In genomic region chr1:40143891-40144575, GRCh38 we compare ENCODE assay signal across 8 cellular contexts. TPM values are rescaled to one million over a fixed set of nuclear protein-coding genes. Genes with fewer than 3 reads are reported as not detected.
A peak's percentile ranks its signal among the peaks of the same experiment; 100 is the strongest.
DNase-seq lines count a peak whose midpoint lies in the region; ATAC-seq and TF ChIP-seq lines count a peak whose summit lies in the region.

No MANE protein-coding gene starts in this region.

- H3K9me3 ChIP-seq in SU-DHL-6 (ENCODE audit: insufficient read depth, low read length): no peaks in the 10 kb centered on the region
- H3K9me3 ChIP-seq in right atrium auricular region: no peaks in the 10 kb centered on the region

- H3K27me3 Mint-ChIP-seq in activated naive CD8-positive, alpha-beta T cell treated with anti-CD3 and anti-CD28 coated beads, Interleukin-2, amount 10 ng/mL, durations not matched to agents 7 days and 5 days: peaks cover 32% of the 10 kb centered on the region

- H3K27me3 ChIP-seq in GM06990 (replicated peaks; ENCODE audit: control insufficient read depth, insufficient read depth, low read length): no peaks in the 10 kb centered on the region
- H3K27me3 ChIP-seq in SU-DHL-6 (ENCODE audit: low read length): no peaks in the 10 kb centered on the region
- H3K27me3 ChIP-seq in right atrium auricular region: no peaks in the 10 kb centered on the region

- ATAC-seq in activated naive CD8-positive, alpha-beta T cell treated with anti-CD3 and anti-CD28 coated beads, Interleukin-2, amount 10 ng/mL, durations not matched to agents 7 days and 5 days (ENCODE audit: low read depth): peak; percentile 81
- ATAC-seq in sciatic nerve: peak; percentile 88
- no peak for ATAC-seq in HG03108 (IDR thresholded peaks at IDR 0.05; ENCODE audit: unreplicated experiment)
- ATAC-seq in GM19455 (IDR thresholded peaks at IDR 0.05; ENCODE audit: unreplicated experiment): no peak

- TF ChIP-seq CTCF in GM06990 (IDR thresholded peaks at IDR 0.05; ENCODE audit: insufficient read depth, low read length, poor library complexity, severe bottlenecking) (peak; percentile 69), SU-DHL-6 (IDR thresholded peaks at IDR 0.05; ENCODE audit: insufficient read depth, low read length, poor library complexity, severe bottlenecking) (peak; percentile 83), right atrium auricular region (IDR thresholded peaks at IDR 0.05) (peak; percentile 69 to 81)

- H3K36me3 Mint-ChIP-seq in activated naive CD8-positive, alpha-beta T cell treated with anti-CD3 and anti-CD28 coated beads, Interleukin-2, amount 10 ng/mL, durations not matched to agents 7 days and 5 days: no peaks in the 10 kb centered on the region

- no peaks in the 10 kb centered on the region for H3K9me3 Mint-ChIP-seq in activated naive CD8-positive, alpha-beta T cell treated with anti-CD3 and anti-CD28 coated beads, Interleukin-2, amount 10 ng/mL, durations not matched to agents 7 days and 5 days

- H3K9ac ChIP-seq in SU-DHL-6 (ENCODE audit: low read length): no peak overlapping the region

- no peak overlapping the region for H3K4me3 Mint-ChIP-seq in activated naive CD8-positive, alpha-beta T cell treated with anti-CD3 and anti-CD28 coated beads, Interleukin-2, amount 10 ng/mL, durations not matched to agents 7 days and 5 days

- H3F3A ChIP-seq in SU-DHL-6 (ENCODE audit: insufficient read depth): no peaks in the 10 kb centered on the region

- intact Hi-C loops in sciatic nerve (cut with DNase I): loop anchor here (5.0 kb wide), 1 partner anchor 193 kb away; no protein-coding TSS in a partner anchor

- no peak overlapping the region for H2AFZ ChIP-seq in SU-DHL-6 (ENCODE audit: low read depth, low read length, severe bottlenecking)

- DNase-seq in GM06990 (ENCODE audit: extremely low read depth, insufficient read length): peak; percentile 36
- DNase-seq in NCI-H1417 (lab: John Stamatoyannopoulos, UW): peak; percentile 47 to 79 (median 75)
- peak; percentile 37 for DNase-seq in activated naive CD8-positive, alpha-beta T cell treated with anti-CD3 and anti-CD28 coated beads, Interleukin-2, amount 10 ng/mL, durations not matched to agents 7 days and 5 days
- peak; percentile 66 for DNase-seq in right atrium auricular region (ENCODE audit: low spot score)
- DNase-seq in sciatic nerve (ENCODE audit: low spot score): no peak

- H3K36me3 ChIP-seq in GM06990 (ENCODE audit: control insufficient read depth, insufficient read depth, low read length) (no peaks in the 10 kb centered on the region), SU-DHL-6 (ENCODE audit: low read length) (no peaks in the 10 kb centered on the region), right atrium auricular region (no peaks in the 10 kb centered on the region)

- no peaks in the 10 kb centered on the region for H4K20me1 ChIP-seq in SU-DHL-6 (ENCODE audit: low read depth, low read length)

- H3K27ac ChIP-seq in SU-DHL-6 (ENCODE audit: low read depth, low read length): no peak overlapping the region
- H3K27ac ChIP-seq in right atrium auricular region: no peak overlapping the region

- H3K4me2 ChIP-seq in SU-DHL-6 (ENCODE audit: low read depth, low read length, poor library complexity, severe bottlenecking): no peak overlapping the region

- peaks cover 5% of the 10 kb centered on the region for H3K4me1 Mint-ChIP-seq in activated naive CD8-positive, alpha-beta T cell treated with anti-CD3 and anti-CD28 coated beads, Interleukin-2, amount 10 ng/mL, durations not matched to agents 7 days and 5 days

- no peaks in the 10 kb centered on the region for H3K4me1 ChIP-seq in right atrium auricular region

- H3K27ac Mint-ChIP-seq in activated naive CD8-positive, alpha-beta T cell treated with anti-CD3 and anti-CD28 coated beads, Interleukin-2, amount 10 ng/mL, durations not matched to agents 7 days and 5 days: no peak overlapping the region

- H3K79me2 ChIP-seq in SU-DHL-6 (ENCODE audit: insufficient read depth, low read length): no peaks in the 10 kb centered on the region

- no peaks in the 10 kb centered on the region for H3K9me2 ChIP-seq in SU-DHL-6 (replicated peaks; ENCODE audit: insufficient read depth, low read length)

- POLR2A ChIA-PET in activated naive CD8-positive, alpha-beta T cell treated with anti-CD3 and anti-CD28 coated beads, Interleukin-2, amount 10 ng/mL, durations not matched to agents 7 days and 5 days (lab: Charles Lee): no interaction called here

- H3K4me3 ChIP-seq in GM06990 (replicated peaks; ENCODE audit: low read depth, low read length) (no peak overlapping the region), SU-DHL-6 (ENCODE audit: insufficient read depth, low read length, poor library complexity, severe bottlenecking) (no peak overlapping the region), right atrium auricular region (no peak overlapping the region)

RNA-seq across cellular contexts. Expression of gene RLF, which starts 17.2 kb away (rescaled TPM):
- 10 to 100 TPM; 22.4 to 22.8 TPM for total RNA-seq in activated naive CD8-positive, alpha-beta T cell treated with anti-CD3 and anti-CD28 coated beads, Interleukin-2, amount 10 ng/mL, durations not matched to agents 7 days and 5 days
- 10 to 100 TPM; 11.4 to 12.6 TPM for total RNA-seq in right atrium auricular region
- 23.8 TPM for total RNA-seq in sciatic nerve

RNA-seq across cellular contexts. Expression of gene PPT1, which starts 47.0 kb away (rescaled TPM):
- 10 to 100 TPM; 71.3 to 74.6 TPM for total RNA-seq in activated naive CD8-positive, alpha-beta T cell treated with anti-CD3 and anti-CD28 coated beads, Interleukin-2, amount 10 ng/mL, durations not matched to agents 7 days and 5 days
- total RNA-seq in right atrium auricular region: 10 to 100 TPM; 30.0 to 34.6 TPM
- total RNA-seq in sciatic nerve: 80.3 TPM

Comparison
In these comparisons a context has a peak if more than half of its experiments do, and no peak if none do; other contexts are left out.
1. ATAC-seq: peak in activated naive CD8-positive, alpha-beta T cell treated with anti-CD3 and anti-CD28 coated beads, Interleukin-2, amount 10 ng/mL, durations not matched to agents 7 days and 5 days (single experiment) and sciatic nerve (single experiment); none in HG03108 (single experiment) and GM19455 (single experiment).
2. Peak in every context shown above with its lines, with median percentiles within 50 percentile points of each other: CTCF ChIP-seq.